ENCODE assay signal across 21 cellular contexts in the genomic region with DNA sequence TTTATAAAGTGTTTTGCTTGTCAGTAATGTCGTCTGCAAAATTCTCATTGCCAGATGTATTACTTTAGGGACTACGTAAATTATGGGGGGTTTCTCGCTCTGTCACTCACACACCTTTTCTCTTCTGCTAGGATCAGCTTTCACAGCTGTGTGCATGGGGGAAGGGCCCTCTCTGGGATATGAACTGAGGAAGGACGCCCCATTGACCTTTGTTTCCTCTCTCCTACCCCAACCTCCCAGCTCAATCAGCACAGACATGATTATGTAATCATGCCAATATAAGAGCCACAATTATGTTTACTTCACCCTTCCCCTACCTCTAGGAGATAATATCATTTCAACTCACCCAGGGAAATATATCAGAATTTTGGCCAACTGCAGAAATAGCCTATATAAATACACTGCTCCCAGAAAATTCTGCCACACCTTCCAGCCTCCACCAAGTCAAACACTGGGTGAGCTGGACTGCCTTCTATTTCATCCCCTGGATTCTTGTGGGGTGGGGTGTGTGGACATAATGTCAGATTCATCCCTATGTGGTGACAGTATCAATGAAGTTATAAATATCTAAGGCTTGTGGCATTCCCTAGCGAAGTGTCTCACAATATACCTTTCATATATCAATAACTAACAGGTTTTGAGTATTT. TPM values are rescaled to one million over a fixed set of nuclear protein-coding genes. Genes with fewer than 3 reads are reported as not detected.
"Had no signal": no experiment of that assay in that cellular context is flagged by ENCODE, and none has a peak within 500 bp of the region (broad histone marks: within the 10 kb centered on the region; RNA-seq: fewer than 3 reads in every experiment).

No MANE protein-coding gene starts in this region.

- DNase-seq: activated B cell treated with CpG ODN at 0.5 μM for 24 hours; activated CD4-positive, alpha-beta memory T cell treated with anti-CD3 and anti-CD28 coated beads for 36 hours; activated CD4-positive, alpha-beta T cell treated with anti-CD3 and anti-CD28 coated beads for 4 hours; activated gamma-delta T cell; activated naive CD4-positive, alpha-beta T cell treated with anti-CD3 and anti-CD28 coated beads, Interleukin-2, amount 50 U/mL, for 16 hours; activated naive CD8-positive, alpha-beta T cell treated with anti-CD3 and anti-CD28 coated beads, Interleukin-2, amount 50 U/mL, for 24 hours; activated T-cell treated with anti-CD3 and anti-CD28 coated beads for 4 hours; body of pancreas; effector CD4-positive, alpha-beta T cell; kidney; left lung; ovary; stimulated activated CD4-positive, alpha-beta T cell treated with anti-CD3 and anti-CD28 coated beads, Interleukin-1b, Interleukin-23, amount 100 ng/mL, for 48 hours; substantia nigra; T1000; thyroid gland had no signal

- H3K9me3 ChIP-seq: body of pancreas, left lung, neutrophil, ovary, prostate gland, thyroid gland had no signal

- H3K4me1 ChIP-seq: body of pancreas, left lung, prostate gland, thyroid gland had no signal

- H3K4me3 ChIP-seq: body of pancreas, cardiac muscle cell, left lung, ovary, prostate gland, thyroid gland had no signal

- H3K36me3 ChIP-seq: cardiac muscle cell, left lung, neutrophil, ovary, prostate gland, thyroid gland had no signal

- ATAC-seq: activated naive CD8-positive, alpha-beta T cell treated with anti-CD3 and anti-CD28 coated beads, Interleukin-2, amount 50 U/mL, for 24 hours; body of pancreas; left lung; natural killer cell treated with Interleukin-12 subunit alpha and Interleukin-12 subunit beta and Interleukin-15 and Interleukin-18, amount 100 ng/mL, for 72 hours had no signal

- H3K27ac ChIP-seq: body of pancreas, cardiac muscle cell, left lung, neutrophil, ovary, prostate gland, thyroid gland had no signal

- H3K27me3 ChIP-seq: body of pancreas, cardiac muscle cell, left lung, neutrophil, ovary, thyroid gland had no signal

RNA-seq across cellular contexts. Expression of a gene that starts 12.6 kb away (rescaled TPM):
- total RNA-seq: activated B cell treated with CpG ODN at 0.5 μM for 24 hours; activated T-helper 1 cell treated with anti-CD3 and anti-CD28 coated beads, Interleukin-12 subunit alpha, Interleukin-12 subunit beta, Interleukin-2, Interleukin-4 antibody, amounts not matched to agents 30 ng/mL and 10 ng/mL and 1 ng/mL, durations not matched to agents 14 hours and 24 hours and 36 hours; natural killer cell treated with Interleukin-12 subunit alpha and Interleukin-12 subunit beta and Interleukin-15 and Interleukin-18, amount 100 ng/mL, for 72 hours had no signal
